1 cellular context compared by ENCODE assay signal in genomic region chr17:26792486-26792885, GRCh38.
TF ChIP-seq lines count a peak whose summit lies in the region.

No MANE protein-coding gene starts in this region.

TF ChIP-seq in GM23338, 12 proteins besides CTCF, POLR2A, EP300 and RAD21:
- no peak for TF ChIP-seq EZH2 (IDR thresholded peaks at IDR 0.05; ENCODE audit: low read depth, unreplicated experiment)
- TF ChIP-seq ZNF331 (CRISPR knock-in tag; IDR thresholded peaks at IDR 0.05; ENCODE audit: low read depth): no peak
- no peak for TF ChIP-seq NANOG (IDR thresholded peaks at IDR 0.05; ENCODE audit: borderline replicate concordance)
- no peak for TF ChIP-seq JUNB (IDR thresholded peaks at IDR 0.05; ENCODE audit: unreplicated experiment)
- TF ChIP-seq ZNF114 (CRISPR knock-in tag; IDR thresholded peaks at IDR 0.05): no peak
- TF ChIP-seq REST (IDR thresholded peaks at IDR 0.05; ENCODE audit: unreplicated experiment): no peak
- TF ChIP-seq STAT1 (IDR thresholded peaks at IDR 0.05; ENCODE audit: unreplicated experiment): no peak
- TF ChIP-seq, protein P1, sequence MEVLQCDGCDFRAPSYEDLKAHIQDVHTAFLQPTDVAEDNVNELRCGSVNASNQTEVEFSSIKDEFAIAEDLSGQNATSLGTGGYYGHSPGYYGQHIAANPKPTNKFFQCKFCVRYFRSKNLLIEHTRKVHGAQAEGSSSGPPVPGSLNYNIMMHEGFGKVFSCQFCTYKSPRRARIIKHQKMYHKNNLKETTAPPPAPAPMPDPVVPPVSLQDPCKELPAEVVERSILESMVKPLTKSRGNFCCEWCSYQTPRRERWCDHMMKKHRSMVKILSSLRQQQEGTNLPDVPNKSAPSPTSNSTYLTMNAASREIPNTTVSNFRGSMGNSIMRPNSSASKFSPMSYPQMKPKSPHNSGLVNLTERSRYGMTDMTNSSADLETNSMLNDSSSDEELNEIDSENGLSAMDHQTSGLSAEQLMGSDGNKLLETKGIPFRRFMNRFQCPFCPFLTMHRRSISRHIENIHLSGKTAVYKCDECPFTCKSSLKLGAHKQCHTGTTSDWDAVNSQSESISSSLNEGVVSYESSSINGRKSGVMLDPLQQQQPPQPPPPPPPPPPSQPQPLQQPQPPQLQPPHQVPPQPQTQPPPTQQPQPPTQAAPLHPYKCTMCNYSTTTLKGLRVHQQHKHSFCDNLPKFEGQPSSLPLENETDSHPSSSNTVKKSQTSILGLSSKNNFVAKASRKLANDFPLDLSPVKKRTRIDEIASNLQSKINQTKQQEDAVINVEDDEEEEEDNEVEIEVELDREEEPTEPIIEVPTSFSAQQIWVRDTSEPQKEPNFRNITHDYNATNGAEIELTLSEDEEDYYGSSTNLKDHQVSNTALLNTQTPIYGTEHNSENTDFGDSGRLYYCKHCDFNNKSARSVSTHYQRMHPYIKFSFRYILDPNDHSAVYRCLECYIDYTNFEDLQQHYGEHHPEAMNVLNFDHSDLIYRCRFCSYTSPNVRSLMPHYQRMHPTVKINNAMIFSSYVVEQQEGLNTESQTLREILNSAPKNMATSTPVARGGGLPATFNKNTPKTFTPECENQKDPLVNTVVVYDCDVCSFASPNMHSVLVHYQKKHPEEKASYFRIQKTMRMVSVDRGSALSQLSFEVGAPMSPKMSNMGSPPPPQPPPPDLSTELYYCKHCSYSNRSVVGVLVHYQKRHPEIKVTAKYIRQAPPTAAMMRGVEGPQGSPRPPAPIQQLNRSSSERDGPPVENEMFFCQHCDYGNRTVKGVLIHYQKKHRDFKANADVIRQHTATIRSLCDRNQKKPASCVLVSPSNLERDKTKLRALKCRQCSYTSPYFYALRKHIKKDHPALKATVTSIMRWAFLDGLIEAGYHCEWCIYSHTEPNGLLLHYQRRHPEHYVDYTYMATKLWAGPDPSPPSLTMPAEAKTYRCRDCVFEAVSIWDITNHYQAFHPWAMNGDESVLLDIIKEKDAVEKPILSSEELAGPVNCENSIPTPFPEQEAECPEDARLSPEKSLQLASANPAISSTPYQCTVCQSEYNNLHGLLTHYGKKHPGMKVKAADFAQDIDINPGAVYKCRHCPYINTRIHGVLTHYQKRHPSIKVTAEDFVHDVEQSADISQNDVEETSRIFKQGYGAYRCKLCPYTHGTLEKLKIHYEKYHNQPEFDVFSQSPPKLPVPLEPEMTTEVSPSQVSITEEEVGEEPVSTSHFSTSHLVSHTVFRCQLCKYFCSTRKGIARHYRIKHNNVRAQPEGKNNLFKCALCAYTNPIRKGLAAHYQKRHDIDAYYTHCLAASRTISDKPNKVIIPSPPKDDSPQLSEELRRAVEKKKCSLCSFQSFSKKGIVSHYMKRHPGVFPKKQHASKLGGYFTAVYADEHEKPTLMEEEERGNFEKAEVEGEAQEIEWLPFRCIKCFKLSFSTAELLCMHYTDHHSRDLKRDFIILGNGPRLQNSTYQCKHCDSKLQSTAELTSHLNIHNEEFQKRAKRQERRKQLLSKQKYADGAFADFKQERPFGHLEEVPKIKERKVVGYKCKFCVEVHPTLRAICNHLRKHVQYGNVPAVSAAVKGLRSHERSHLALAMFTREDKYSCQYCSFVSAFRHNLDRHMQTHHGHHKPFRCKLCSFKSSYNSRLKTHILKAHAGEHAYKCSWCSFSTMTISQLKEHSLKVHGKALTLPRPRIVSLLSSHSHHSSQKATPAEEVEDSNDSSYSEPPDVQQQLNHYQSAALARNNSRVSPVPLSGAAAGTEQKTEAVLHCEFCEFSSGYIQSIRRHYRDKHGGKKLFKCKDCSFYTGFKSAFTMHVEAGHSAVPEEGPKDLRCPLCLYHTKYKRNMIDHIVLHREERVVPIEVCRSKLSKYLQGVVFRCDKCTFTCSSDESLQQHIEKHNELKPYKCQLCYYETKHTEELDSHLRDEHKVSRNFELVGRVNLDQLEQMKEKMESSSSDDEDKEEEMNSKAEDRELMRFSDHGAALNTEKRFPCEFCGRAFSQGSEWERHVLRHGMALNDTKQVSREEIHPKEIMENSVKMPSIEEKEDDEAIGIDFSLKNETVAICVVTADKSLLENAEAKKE (CRISPR knock-in tag; IDR thresholded peaks at IDR 0.05): no peak
- no peak for TF ChIP-seq CREB1 (CRISPR knock-in tag; IDR thresholded peaks at IDR 0.05; ENCODE audit: low read depth)
- TF ChIP-seq EZH2phosphoT487 (IDR thresholded peaks at IDR 0.05; ENCODE audit: unreplicated experiment): no peak
- TF ChIP-seq POLR2AphosphoS5 (IDR thresholded peaks at IDR 0.05; ENCODE audit: low read depth): no peak
- TF ChIP-seq, protein P2, sequence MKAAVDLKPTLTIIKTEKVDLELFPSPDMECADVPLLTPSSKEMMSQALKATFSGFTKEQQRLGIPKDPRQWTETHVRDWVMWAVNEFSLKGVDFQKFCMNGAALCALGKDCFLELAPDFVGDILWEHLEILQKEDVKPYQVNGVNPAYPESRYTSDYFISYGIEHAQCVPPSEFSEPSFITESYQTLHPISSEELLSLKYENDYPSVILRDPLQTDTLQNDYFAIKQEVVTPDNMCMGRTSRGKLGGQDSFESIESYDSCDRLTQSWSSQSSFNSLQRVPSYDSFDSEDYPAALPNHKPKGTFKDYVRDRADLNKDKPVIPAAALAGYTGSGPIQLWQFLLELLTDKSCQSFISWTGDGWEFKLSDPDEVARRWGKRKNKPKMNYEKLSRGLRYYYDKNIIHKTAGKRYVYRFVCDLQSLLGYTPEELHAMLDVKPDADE (IDR thresholded peaks at IDR 0.05): no peak
